Comparison of ENCODE assay signal across 18 cellular contexts in the genomic region with DNA sequence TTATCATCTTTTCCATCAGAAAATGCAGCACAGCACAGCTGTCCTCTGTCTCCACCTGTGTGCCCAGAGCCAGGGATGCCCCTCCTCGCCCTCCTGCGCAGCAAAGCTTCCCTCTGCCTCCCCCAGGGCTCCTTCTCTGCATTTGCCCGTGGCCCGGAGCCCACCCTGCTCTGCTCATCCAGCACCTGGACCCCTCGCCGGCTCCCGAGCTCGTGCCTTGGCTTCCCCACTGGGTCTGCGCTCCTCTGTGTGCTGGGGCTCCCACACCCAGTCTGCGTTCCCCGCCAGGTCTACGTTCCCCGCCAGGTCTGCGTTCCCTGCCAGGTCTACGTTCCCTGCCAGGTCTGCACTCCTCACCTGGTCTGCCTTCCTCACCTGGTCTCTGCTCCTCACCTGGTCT.
"Had no signal": no experiment of that assay in that cellular context is flagged by ENCODE, and none has a peak within 500 bp of the region (broad histone marks: within the 10 kb centered on the region; RNA-seq: fewer than 3 reads in every experiment).

No MANE protein-coding gene starts in this region.

- H3K36me3 ChIP-seq: colonic mucosa, neural progenitor cell, ovary, thyroid gland, WERI-Rb-1 had no signal

- H3K4me3 Mint-ChIP-seq: activated naive CD8-positive, alpha-beta T cell treated with anti-CD3 and anti-CD28 coated beads, Interleukin-2, amount 10 ng/mL, durations not matched to agents 7 days and 5 days; neural progenitor cell had no signal

- H3K36me3 Mint-ChIP-seq: activated naive CD8-positive, alpha-beta T cell treated with anti-CD3 and anti-CD28 coated beads, Interleukin-2, amount 10 ng/mL, durations not matched to agents 7 days and 5 days; brain; neural progenitor cell had no signal

- H3K27ac Mint-ChIP-seq: activated naive CD8-positive, alpha-beta T cell treated with anti-CD3 and anti-CD28 coated beads, Interleukin-2, amount 10 ng/mL, durations not matched to agents 7 days and 5 days had no signal

- H3K27me3 Mint-ChIP-seq: activated naive CD8-positive, alpha-beta T cell treated with anti-CD3 and anti-CD28 coated beads, Interleukin-2, amount 10 ng/mL, durations not matched to agents 7 days and 5 days had no signal

- H3K27me3 ChIP-seq: colonic mucosa, neural progenitor cell, ovary, thyroid gland had no signal

- H3K4me3 ChIP-seq: colonic mucosa, neural progenitor cell, ovary, thyroid gland had no signal

- H3K4me1 ChIP-seq: colonic mucosa, neural progenitor cell, thyroid gland had no signal

- H3K27ac ChIP-seq: colonic mucosa, neural progenitor cell, ovary, thyroid gland, WERI-Rb-1 had no signal

- H3K9me3 Mint-ChIP-seq: activated naive CD8-positive, alpha-beta T cell treated with anti-CD3 and anti-CD28 coated beads, Interleukin-2, amount 10 ng/mL, durations not matched to agents 7 days and 5 days had no signal

- H3K9me3 ChIP-seq: colonic mucosa, ovary, thyroid gland had no signal

- DNase-seq: activated CD4-positive, alpha-beta T cell treated with anti-CD3 and anti-CD28 coated beads for 1 hour; activated CD8-positive, alpha-beta memory T cell treated with anti-CD3 and anti-CD28 coated beads for 24 hours; activated CD8-positive, alpha-beta memory T cell treated with anti-CD3 and anti-CD28 coated beads, Interleukin-2, amount 50 U/mL, for 48 hours; activated gamma-delta T cell treated with Interleukin-2 at 50 U/mL for 16 hours; activated naive CD8-positive, alpha-beta T cell treated with anti-CD3 and anti-CD28 coated beads, Interleukin-2, amount 10 ng/mL, durations not matched to agents 7 days and 5 days; activated T-cell treated with anti-CD3 and anti-CD28 coated beads, Interleukin-2, amount 50 U/mL, for 48 hours; amygdala; central memory CD4-positive, alpha-beta T cell; colonic mucosa; midbrain; stimulated activated CD4-positive, alpha-beta T cell treated with anti-CD3 and anti-CD28 coated beads, Interleukin-2, amount 100 ng/mL, for 24 hours; stimulated activated naive CD4-positive, alpha-beta T cell treated with Interleukin-2 at 50 U/mL for 16 hours; SW 1271; thyroid gland; WERI-Rb-1 had no signal
